9 cellular contexts compared by ENCODE assay signal in the genomic region with DNA sequence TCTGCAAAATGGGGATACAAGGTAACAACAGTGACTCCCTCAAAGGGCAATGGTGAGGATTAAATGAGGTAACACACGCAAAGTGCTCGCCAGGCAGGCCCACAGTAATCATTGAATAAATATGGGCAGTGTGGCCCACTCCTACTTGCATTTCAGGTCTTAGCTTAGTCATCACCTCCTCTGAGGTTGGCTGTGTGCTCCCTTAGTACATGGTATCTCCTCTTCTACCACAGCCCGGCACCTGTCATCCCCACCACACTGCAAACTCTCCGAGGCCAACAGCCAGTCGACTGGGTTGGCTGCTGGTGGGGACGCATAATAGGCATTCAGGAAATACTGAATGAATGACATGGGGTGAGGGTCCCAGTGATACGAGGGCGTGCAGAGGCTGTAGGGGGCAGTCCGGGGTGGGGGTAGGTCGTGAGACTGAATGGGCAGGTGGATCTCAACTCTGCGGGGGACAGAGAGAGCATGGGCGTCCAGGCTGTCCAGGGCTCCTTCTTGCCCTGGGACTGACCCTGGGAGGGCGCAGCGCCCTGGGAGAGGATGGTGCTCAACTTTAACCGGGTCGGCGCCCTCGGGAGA. TPM values are rescaled to one million over a fixed set of nuclear protein-coding genes. Genes with fewer than 3 reads are reported as not detected.
DNase-seq lines count a peak whose midpoint lies in the region; TF ChIP-seq lines count a peak whose summit lies in the region.
"Had no signal": no experiment of that assay in that cellular context is flagged by ENCODE, and none has a peak within 500 bp of the region (broad histone marks: within the 10 kb centered on the region; RNA-seq: fewer than 3 reads in every experiment).

No MANE protein-coding gene starts in this region.

- peak overlapping the region; percentile 39 for H3K4me3 ChIP-seq in AG09309 (ENCODE audit: control insufficient read depth, low read depth, low read length)
- H3K4me3 ChIP-seq in NT2/D1 (ENCODE audit: insufficient read length, low read depth) = peak overlapping the region; percentile 45
- H3K4me3 ChIP-seq in endodermal cell (ENCODE audit: low read length) = peak overlapping the region; percentile 74
- H3K4me3 ChIP-seq in neural cell (ENCODE audit: low read length) = peak overlapping the region; percentile 61

- H3K9ac ChIP-seq in NT2/D1 (ENCODE audit: insufficient read length, low read depth) (peak overlapping the region; percentile 43), endodermal cell (ENCODE audit: extremely low read depth, low read length, poor library complexity, severe bottlenecking) (no peak overlapping the region), neural cell (ENCODE audit: low read length) (no peak overlapping the region)

- H3K4me1 ChIP-seq in NT2/D1 (ENCODE audit: insufficient read depth, insufficient read length) = peaks cover 4% of the 10 kb centered on the region
- H3K4me1 ChIP-seq in endodermal cell (ENCODE audit: control insufficient read depth, insufficient read depth, low read length) = no peaks in the 10 kb centered on the region

- WGBS in endodermal cell (ENCODE audit: insufficient coverage in 1 of 2, insufficient read length in 1 of 2), 2 experiments = 29 to 100% methylated on average over 2 to 18 of the region's 18 CpGs

- TF ChIP-seq RAD21 in neural cell (conservative IDR thresholded peaks at IDR 0.05) = no peak

- H3K9me2 ChIP-seq in neural cell (ENCODE audit: insufficient read depth, low read length) = no peaks in the 10 kb centered on the region

- H3K4me1 Mint-ChIP-seq in endodermal cell = peaks cover 3% of the 10 kb centered on the region

- no peak for DNase-seq in AG09309 (ENCODE audit: low read depth)
- no peak for DNase-seq in NT2/D1 (ENCODE audit: low read depth, low spot score)
- DNase-seq in endodermal cell = no peak
- DNase-seq in NCI-H1694 (lab: John Stamatoyannopoulos, UW) = no peak
- DNase-seq in GM20000 (ENCODE audit: low spot score) = no peak
- DNase-seq in NCI-H2227 treated with DMSO at 0.1 percent for 48 hours (lab: John Stamatoyannopoulos, UW) = no peak
- DNase-seq in NCI-H345 (lab: John Stamatoyannopoulos, UW) = no peak
- DNase-seq: NCI-H2107 had no signal

- peaks cover 59% of the 10 kb centered on the region for H3K27me3 Mint-ChIP-seq in endodermal cell (ENCODE audit: insufficient read depth)

- H3F3A ChIP-seq in neural cell (ENCODE audit: insufficient read depth, low read length, poor library complexity, severe bottlenecking) = no peaks in the 10 kb centered on the region

- H3K36me3 Mint-ChIP-seq in endodermal cell (ENCODE audit: low read depth) = no peaks in the 10 kb centered on the region

- H3K27me3 ChIP-seq in NT2/D1 (ENCODE audit: insufficient read depth, insufficient read length) = peaks cover 35% of the 10 kb centered on the region
- H3K27me3 ChIP-seq in endodermal cell (ENCODE audit: control insufficient read depth, insufficient read depth, low read length, poor library complexity, severe bottlenecking) = peaks cover 58% of the 10 kb centered on the region
- H3K27me3 ChIP-seq in neural cell (ENCODE audit: insufficient read depth, low read depth, low read length) = peaks cover 24% of the 10 kb centered on the region

- H3K36me3 ChIP-seq in NT2/D1 (ENCODE audit: insufficient read depth, insufficient read length, low read length) (no peaks in the 10 kb centered on the region), endodermal cell (ENCODE audit: control insufficient read depth, insufficient read depth, low read length) (no peaks in the 10 kb centered on the region), neural cell (ENCODE audit: insufficient read depth, low read length) (no peaks in the 10 kb centered on the region)

- no peak overlapping the region for H3K4me2 ChIP-seq in neural cell (ENCODE audit: low read length)

- H3K27ac ChIP-seq in endodermal cell (ENCODE audit: low read depth, low read length) (no peak overlapping the region), neural cell (ENCODE audit: low read length) (no peak overlapping the region)

- no peak for TF ChIP-seq EP300 in neural cell (conservative IDR thresholded peaks at IDR 0.05; ENCODE audit: poor library complexity, severe bottlenecking)

- peak overlapping the region; percentile 52 for H3K4me3 Mint-ChIP-seq in endodermal cell

- no peak overlapping the region for H2AFZ ChIP-seq in neural cell (ENCODE audit: low read depth, low read length)

- no peaks in the 10 kb centered on the region for H3K79me2 ChIP-seq in neural cell (replicated peaks; ENCODE audit: insufficient read depth, low read length)

- H3K9me3 Mint-ChIP-seq in endodermal cell = no peaks in the 10 kb centered on the region

- TF ChIP-seq CTCF in AG09309 (IDR thresholded peaks at IDR 0.05; ENCODE audit: control insufficient read depth, insufficient read depth, low read depth, low read length, missing control alignments) = no peak
- TF ChIP-seq CTCF in endodermal cell (conservative IDR thresholded peaks at IDR 0.05) = no peak
- no peak for TF ChIP-seq CTCF in neural cell (IDR thresholded peaks at IDR 0.05; ENCODE audit: poor library complexity, severe bottlenecking)
- TF ChIP-seq CTCF in GM20000 (IDR thresholded peaks at IDR 0.05; ENCODE audit: extremely low read depth, missing control alignments) = no peak

- H4K20me1 ChIP-seq in neural cell (ENCODE audit: insufficient read depth) = no peaks in the 10 kb centered on the region

- H3K27ac Mint-ChIP-seq in endodermal cell = no peak overlapping the region

- H3K9me3 ChIP-seq in NT2/D1 (ENCODE audit: insufficient read depth, low read length) = no peaks in the 10 kb centered on the region
- H3K9me3 ChIP-seq in endodermal cell (ENCODE audit: control insufficient read depth, low read length) = no peaks in the 10 kb centered on the region
- no peaks in the 10 kb centered on the region for H3K9me3 ChIP-seq in neural cell (ENCODE audit: low read length)

TF ChIP-seq in neural cell, 6 proteins besides CTCF, POLR2A, EP300 and RAD21:
- TF ChIP-seq MXI1 (conservative IDR thresholded peaks at IDR 0.05; ENCODE audit: poor library complexity, severe bottlenecking) (no peak), EZH2 (IDR thresholded peaks at IDR 0.05; ENCODE audit: borderline replicate concordance, insufficient read depth, low read length, poor library complexity, severe bottlenecking) (no peak), SMC3 (conservative IDR thresholded peaks at IDR 0.05; ENCODE audit: poor library complexity) (no peak), TAF1 (IDR thresholded peaks at IDR 0.05; ENCODE audit: low read depth) (no peak), POLR2AphosphoS5 (IDR thresholded peaks at IDR 0.05) (no peak)
- TF ChIP-seq, protein P1, sequence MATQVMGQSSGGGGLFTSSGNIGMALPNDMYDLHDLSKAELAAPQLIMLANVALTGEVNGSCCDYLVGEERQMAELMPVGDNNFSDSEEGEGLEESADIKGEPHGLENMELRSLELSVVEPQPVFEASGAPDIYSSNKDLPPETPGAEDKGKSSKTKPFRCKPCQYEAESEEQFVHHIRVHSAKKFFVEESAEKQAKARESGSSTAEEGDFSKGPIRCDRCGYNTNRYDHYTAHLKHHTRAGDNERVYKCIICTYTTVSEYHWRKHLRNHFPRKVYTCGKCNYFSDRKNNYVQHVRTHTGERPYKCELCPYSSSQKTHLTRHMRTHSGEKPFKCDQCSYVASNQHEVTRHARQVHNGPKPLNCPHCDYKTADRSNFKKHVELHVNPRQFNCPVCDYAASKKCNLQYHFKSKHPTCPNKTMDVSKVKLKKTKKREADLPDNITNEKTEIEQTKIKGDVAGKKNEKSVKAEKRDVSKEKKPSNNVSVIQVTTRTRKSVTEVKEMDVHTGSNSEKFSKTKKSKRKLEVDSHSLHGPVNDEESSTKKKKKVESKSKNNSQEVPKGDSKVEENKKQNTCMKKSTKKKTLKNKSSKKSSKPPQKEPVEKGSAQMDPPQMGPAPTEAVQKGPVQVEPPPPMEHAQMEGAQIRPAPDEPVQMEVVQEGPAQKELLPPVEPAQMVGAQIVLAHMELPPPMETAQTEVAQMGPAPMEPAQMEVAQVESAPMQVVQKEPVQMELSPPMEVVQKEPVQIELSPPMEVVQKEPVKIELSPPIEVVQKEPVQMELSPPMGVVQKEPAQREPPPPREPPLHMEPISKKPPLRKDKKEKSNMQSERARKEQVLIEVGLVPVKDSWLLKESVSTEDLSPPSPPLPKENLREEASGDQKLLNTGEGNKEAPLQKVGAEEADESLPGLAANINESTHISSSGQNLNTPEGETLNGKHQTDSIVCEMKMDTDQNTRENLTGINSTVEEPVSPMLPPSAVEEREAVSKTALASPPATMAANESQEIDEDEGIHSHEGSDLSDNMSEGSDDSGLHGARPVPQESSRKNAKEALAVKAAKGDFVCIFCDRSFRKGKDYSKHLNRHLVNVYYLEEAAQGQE (IDR thresholded peaks at IDR 0.05; ENCODE audit: borderline replicate concordance) = no peak

RNA-seq across cellular contexts. Expression of a gene that starts 0.4 kb away (rescaled TPM):
- under 1 TPM; 0.22 to 0.33 TPM for total RNA-seq in endodermal cell
- polyA plus RNA-seq in endodermal cell (2013, experiment 1 of 2) = 0.78 TPM
- 0.58 TPM for polyA plus RNA-seq in endodermal cell (2013, experiment 2 of 2)
- 0.16 TPM in 1 of 2 replicates, not detected in the other for polyA plus RNA-seq in neural cell
- not detected in 2 replicates for polyA minus RNA-seq in neural cell
